In genomic region chr1:167515893-167516321, GRCh38 we compare ENCODE assay signal across 2 cellular contexts.
TF ChIP-seq lines count a peak whose summit lies in the region.

No MANE protein-coding gene starts in this region.

TF ChIP-seq in HepG2, 621 proteins besides CTCF, POLR2A, EP300 and RAD21:
- peak; percentile 84 for TF ChIP-seq ZNF768 (CRISPR knock-in tag; IDR thresholded peaks at IDR 0.05)
- no peak for TF ChIP-seq RORA (CRISPR knock-in tag; IDR thresholded peaks at IDR 0.05)
TF ChIP-seq in HepG2: peak in this region for 1.

TF ChIP-seq in WTC11, 78 proteins besides CTCF, POLR2A, EP300 and RAD21:
- TF ChIP-seq KAT7 (CRISPR knock-in tag; IDR thresholded peaks at IDR 0.05; ENCODE audit: borderline replicate concordance) (no peak), E2F1 (CRISPR knock-in tag; IDR thresholded peaks at IDR 0.05) (no peak), GABPB1 (CRISPR knock-in tag; IDR thresholded peaks at IDR 0.05) (no peak)
TF ChIP-seq in WTC11: peak in this region for 0.
